ENCODE assay signal across 13 cellular contexts in the genomic region with DNA sequence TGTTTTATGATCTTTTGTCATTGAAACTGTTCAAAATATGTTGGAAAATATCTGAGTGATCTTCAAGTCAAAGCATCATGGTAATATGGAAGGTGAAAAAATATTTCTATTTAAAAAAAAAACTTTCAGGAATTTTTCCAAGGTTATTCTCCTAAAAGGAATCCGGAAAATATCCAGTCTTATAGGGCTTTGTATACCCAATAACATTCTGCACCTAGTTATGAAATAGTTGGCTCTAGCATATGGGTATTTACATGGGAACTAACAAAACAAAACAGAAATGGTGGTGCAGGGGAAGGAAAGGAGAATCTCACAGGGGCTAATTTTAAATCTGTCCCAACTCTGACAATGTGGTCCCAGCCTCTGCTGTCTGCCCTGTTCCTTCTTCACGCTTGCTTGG.
DNase-seq lines count a peak whose midpoint lies in the region; ATAC-seq and TF ChIP-seq lines count a peak whose summit lies in the region.
"Had no signal": no experiment of that assay in that cellular context is flagged by ENCODE, and none has a peak within 500 bp of the region (broad histone marks: within the 10 kb centered on the region; RNA-seq: fewer than 3 reads in every experiment).

No MANE protein-coding gene starts in this region.

- H3K4me1 Mint-ChIP-seq in activated naive CD4-positive, alpha-beta T cell treated with anti-CD3 and anti-CD28 coated beads, Interleukin-2, amount 10 ng/mL, durations not matched to agents 7 days and 5 days: no peaks in the 10 kb centered on the region

- intact Hi-C loops in lower lobe of right lung (cut with DNase I) (no loop called here), stomach (cut with DNase I; ENCODE audit: low total_unique reads) (no loop called here)

- no peaks in the 10 kb centered on the region for H3K27me3 Mint-ChIP-seq in activated naive CD4-positive, alpha-beta T cell treated with anti-CD3 and anti-CD28 coated beads, Interleukin-2, amount 10 ng/mL, durations not matched to agents 7 days and 5 days

- DNase-seq in HCEC 1CT (peak; percentile 41), amniotic epithelial cell (ENCODE audit: low read depth) (peak; percentile 51), lower lobe of right lung (no peak), stomach (no peak), epidermal melanocyte (ENCODE audit: insufficient read length, low spot score) (no peak)
- no peak for DNase-seq in stimulated activated naive CD4-positive, alpha-beta T cell treated with Interleukin-2 at 50 U/mL for 16 hours (lab: John Stamatoyannopoulos, UW)
- no peak for DNase-seq in activated naive CD4-positive, alpha-beta T cell treated with anti-CD3 and anti-CD28 coated beads, Interleukin-2, amount 10 ng/mL, durations not matched to agents 7 days and 5 days
- no peak for DNase-seq in activated CD4-positive, alpha-beta T cell treated with anti-CD3 and anti-CD28 coated beads, Interleukin-2, amount 50 U/mL, for 1 hour
- DNase-seq: effector memory CD4-positive, alpha-beta T cell; GF-D8; stimulated activated CD4-positive, alpha-beta T cell treated with anti-CD3 and anti-CD28 coated beads, Interleukin-12 subunit alpha, Interleukin-12 subunit beta, amount 100 ng/mL, for 4 hours had no signal

- H3K36me3 Mint-ChIP-seq in activated naive CD4-positive, alpha-beta T cell treated with anti-CD3 and anti-CD28 coated beads, Interleukin-2, amount 10 ng/mL, durations not matched to agents 7 days and 5 days: no peaks in the 10 kb centered on the region

- TF ChIP-seq EP300 in stomach (IDR thresholded peaks at IDR 0.05): no peak

- H3K4me3 Mint-ChIP-seq in activated naive CD4-positive, alpha-beta T cell treated with anti-CD3 and anti-CD28 coated beads, Interleukin-2, amount 10 ng/mL, durations not matched to agents 7 days and 5 days: no peak overlapping the region

- CTCF ChIA-PET in activated naive CD4-positive, alpha-beta T cell treated with anti-CD3 and anti-CD28 coated beads, Interleukin-2, amount 10 ng/mL, durations not matched to agents 7 days and 5 days (lab: Charles Lee): no interaction called here

- no peaks in the 10 kb centered on the region for H3K9me3 ChIP-seq in lower lobe of right lung
- H3K9me3 ChIP-seq in stomach: no peaks in the 10 kb centered on the region

- H3K4me1 ChIP-seq in lower lobe of right lung: peaks cover 32% of the 10 kb centered on the region
- peaks cover 9 to 55% (median 25%) of the 10 kb centered on the region in 4 donors for H3K4me1 ChIP-seq in stomach

- TF ChIP-seq CTCF in lower lobe of right lung (IDR thresholded peaks at IDR 0.05) (no peak), stomach (IDR thresholded peaks at IDR 0.05) (no peak)

- H3K4me3 ChIP-seq in lower lobe of right lung (no peak overlapping the region), stomach (no peak overlapping the region)

- no peak for TF ChIP-seq POLR2A in stomach (IDR thresholded peaks at IDR 0.05)

- no peaks in the 10 kb centered on the region for H3K9me3 Mint-ChIP-seq in activated naive CD4-positive, alpha-beta T cell treated with anti-CD3 and anti-CD28 coated beads, Interleukin-2, amount 10 ng/mL, durations not matched to agents 7 days and 5 days

- 90 to 93% (median 92%) methylated on average over 2 of the region's 2 CpGs for WGBS in stomach, 5 donors

- H3K27me3 ChIP-seq in lower lobe of right lung (ENCODE audit: low read depth) (no peaks in the 10 kb centered on the region), stomach (no peaks in the 10 kb centered on the region)

- H3K36me3 ChIP-seq in lower lobe of right lung (no peaks in the 10 kb centered on the region), stomach (no peaks in the 10 kb centered on the region)

- ATAC-seq in lower lobe of right lung: no peak

- no peak overlapping the region for H3K27ac Mint-ChIP-seq in activated naive CD4-positive, alpha-beta T cell treated with anti-CD3 and anti-CD28 coated beads, Interleukin-2, amount 10 ng/mL, durations not matched to agents 7 days and 5 days

- peak overlapping the region; percentile 54 for H3K27ac ChIP-seq in lower lobe of right lung
- H3K27ac ChIP-seq in stomach: peak overlapping the region in 4 of 5 donors; percentile 51 to 66 (median 60)
- H3K27ac ChIP-seq: C4-2B, HL-60 had no signal

Comparison
In these comparisons a context has a peak if more than half of its experiments do, and no peak if none do; other contexts are left out.
1. DNase-seq: peak in HCEC 1CT (single experiment) and amniotic epithelial cell (single experiment); none in lower lobe of right lung (single experiment), stomach (single experiment), stimulated activated naive CD4-positive, alpha-beta T cell treated with Interleukin-2 at 50 U/mL for 16 hours (single experiment), activated naive CD4-positive, alpha-beta T cell treated with anti-CD3 and anti-CD28 coated beads, Interleukin-2, amount 10 ng/mL, durations not matched to agents 7 days and 5 days (single experiment), activated CD4-positive, alpha-beta T cell treated with anti-CD3 and anti-CD28 coated beads, Interleukin-2, amount 50 U/mL, for 1 hour (single experiment) and epidermal melanocyte (single experiment).